In genomic region chr11:108417559-108417958, GRCh38 we compare ENCODE assay signal across 8 cellular contexts. TPM values are rescaled to one million over a fixed set of nuclear protein-coding genes. Genes with fewer than 3 reads are reported as not detected.
DNase-seq lines count a peak whose midpoint lies in the region; ATAC-seq, FAIRE-seq and TF ChIP-seq lines count a peak whose summit lies in the region.
"Not testable (repeated sequence)": the region's sequence is repeated elsewhere in the genome, so short reads cannot be mapped to it uniquely, and the experiment has no call there.

No MANE protein-coding gene starts in this region.

- not testable (repeated sequence) for H3K36me3 ChIP-seq in small intestine (ENCODE audit: control insufficient read depth in 2 of 2, insufficient read depth in 2 of 2, low read length in 2 of 2)

- not testable (repeated sequence) for H3K4me1 Mint-ChIP-seq in chondrocyte (ENCODE audit: low read depth)

- not testable (repeated sequence) for H3K27me3 ChIP-seq in right cardiac atrium (ENCODE audit: control insufficient read depth, insufficient read depth); small intestine (ENCODE audit: control insufficient read depth in 2 of 2, insufficient read depth in 2 of 2, low read length in 2 of 2)

- TF ChIP-seq CTCF in AG09309 (IDR thresholded peaks at IDR 0.05; ENCODE audit: control insufficient read depth, insufficient read depth, low read depth, low read length, missing control alignments): peak; percentile 39
- peak; percentile 57 for TF ChIP-seq CTCF in GM12872 (IDR thresholded peaks at IDR 0.05; ENCODE audit: insufficient read depth, low read depth, low read length)
- peak; percentile 52 for TF ChIP-seq CTCF in LNCaP clone FGC (IDR thresholded peaks at IDR 0.05; ENCODE audit: control insufficient read depth, extremely low read depth, insufficient read depth)
- peak; percentile 39 for TF ChIP-seq CTCF in chondrocyte (IDR thresholded peaks at IDR 0.05)

- not testable (repeated sequence) for H3K27ac Mint-ChIP-seq in chondrocyte (ENCODE audit: unreplicated experiment)

- not testable (repeated sequence) for FAIRE-seq in small intestine (lab: Jason Lieb, UNC)

- H3K4me1 ChIP-seq in right cardiac atrium (ENCODE audit: control insufficient read depth, insufficient read depth, low read length); small intestine (ENCODE audit: control insufficient read depth in 2 of 2, insufficient read depth in 1 of 2, low read depth in 1 of 2, low read length in 1 of 2): not testable (repeated sequence)

- intact Hi-C loops in right cardiac atrium (cut with DNase I): not testable (repeated sequence)

- not testable (repeated sequence) for H3K4me3 Mint-ChIP-seq in chondrocyte (ENCODE audit: unreplicated experiment)

- H3K9me3 Mint-ChIP-seq in chondrocyte (ENCODE audit: low read depth): peaks cover 22% of the 10 kb centered on the region

- not testable (repeated sequence) for H3K4me3 ChIP-seq in AG09309 (ENCODE audit: control insufficient read depth, low read depth, low read length); LNCaP clone FGC (ENCODE audit: low read depth, low read length); right cardiac atrium (ENCODE audit: low read length); small intestine (ENCODE audit: low read depth in 1 of 2, low read length in 2 of 2)

- not testable (repeated sequence) for H3K27ac ChIP-seq in right cardiac atrium (ENCODE audit: low read length); small intestine (ENCODE audit: low read depth in 1 of 2, low read length in 1 of 2)

- not testable (repeated sequence) for H3K36me3 Mint-ChIP-seq in chondrocyte (ENCODE audit: low read depth)

- H3K27me3 Mint-ChIP-seq in chondrocyte (ENCODE audit: low read depth): not testable (repeated sequence)

- not testable (repeated sequence) for DNase-seq in AG09309 (ENCODE audit: low read depth); chondrocyte (ENCODE audit: low spot score)
- DNase-seq in LNCaP clone FGC (ENCODE audit: low read depth): peak; percentile 1
- DNase-seq in RKO (ENCODE audit: low spot score): peak; percentile 29
- DNase-seq in activated CD4-positive, alpha-beta T cell treated with anti-CD3 and anti-CD28 coated beads, Interleukin-2, amount 50 U/mL, for 48 hours: peak; percentile 14 to 23
- peak; percentile 19 to 63 (median 62) for DNase-seq in right cardiac atrium
- peak; percentile 41 for DNase-seq in small intestine

- H3K9me3 ChIP-seq in right cardiac atrium (ENCODE audit: control insufficient read depth, low read length); small intestine (ENCODE audit: control insufficient read depth, low read depth): not testable (repeated sequence)

- not testable (repeated sequence) for ATAC-seq in right cardiac atrium

- 69% methylated on average over 2 of the region's 2 CpGs for WGBS in right cardiac atrium
- WGBS in small intestine, 3 donors: 64 to 72% (median 72%) methylated on average over 2 of the region's 2 CpGs

RNA-seq across cellular contexts. Expression of gene C11orf65, which starts 49.8 kb away (rescaled TPM):
- total RNA-seq in chondrocyte: not detected in 3 replicates
- total RNA-seq in right cardiac atrium: 1 to 10 TPM in 1 of 4 donors, under 1 TPM in 3; 0.44 to 1.0 (median 0.69) TPM
- polyA plus RNA-seq in right cardiac atrium: 0.54 TPM
- polyA plus RNA-seq in small intestine: under 1 TPM in 1 of 3 donors, not detected in 2; 0.24 TPM
